7 cellular contexts compared by ENCODE assay signal in the genomic region with DNA sequence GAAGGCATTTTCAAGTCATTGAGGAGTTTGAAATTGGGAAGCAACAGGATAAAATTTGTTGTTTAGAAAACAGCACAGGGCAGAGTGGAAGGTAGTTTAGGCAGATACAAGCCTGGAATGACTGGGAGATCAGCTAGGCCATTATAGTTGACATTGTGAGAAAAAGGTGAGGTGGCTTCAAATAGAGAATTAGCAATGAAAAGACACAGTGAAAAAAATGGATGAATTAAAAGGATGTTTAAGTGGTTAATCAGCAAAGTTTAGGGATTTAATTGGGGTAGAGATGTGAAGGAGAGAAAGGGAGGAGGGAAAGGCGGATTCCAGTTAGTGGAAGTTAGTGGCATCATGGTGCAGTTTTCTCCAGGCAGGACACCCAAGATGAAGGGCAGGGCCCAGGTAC.
"Had no signal": no experiment of that assay in that cellular context is flagged by ENCODE, and none has a peak within 500 bp of the region (broad histone marks: within the 10 kb centered on the region; RNA-seq: fewer than 3 reads in every experiment).

No MANE protein-coding gene starts in this region.

- ATAC-seq: HepG2 had no signal

- H3K27ac ChIP-seq: HL-60 had no signal

- H3K27me3 Mint-ChIP-seq: IgD-negative memory B cell had no signal

- H3K4me3 Mint-ChIP-seq: IgD-negative memory B cell had no signal

- DNase-seq: IMR-90, KBM-7, KG1 had no signal

- FAIRE-seq: HepG2, HTR-8/SVneo had no signal

- H3K36me3 Mint-ChIP-seq: IgD-negative memory B cell had no signal

- H3K27ac Mint-ChIP-seq: IgD-negative memory B cell had no signal

- H3K4me1 Mint-ChIP-seq: IgD-negative memory B cell had no signal
